Comparison of ENCODE assay signal across 8 cellular contexts in the genomic region with DNA sequence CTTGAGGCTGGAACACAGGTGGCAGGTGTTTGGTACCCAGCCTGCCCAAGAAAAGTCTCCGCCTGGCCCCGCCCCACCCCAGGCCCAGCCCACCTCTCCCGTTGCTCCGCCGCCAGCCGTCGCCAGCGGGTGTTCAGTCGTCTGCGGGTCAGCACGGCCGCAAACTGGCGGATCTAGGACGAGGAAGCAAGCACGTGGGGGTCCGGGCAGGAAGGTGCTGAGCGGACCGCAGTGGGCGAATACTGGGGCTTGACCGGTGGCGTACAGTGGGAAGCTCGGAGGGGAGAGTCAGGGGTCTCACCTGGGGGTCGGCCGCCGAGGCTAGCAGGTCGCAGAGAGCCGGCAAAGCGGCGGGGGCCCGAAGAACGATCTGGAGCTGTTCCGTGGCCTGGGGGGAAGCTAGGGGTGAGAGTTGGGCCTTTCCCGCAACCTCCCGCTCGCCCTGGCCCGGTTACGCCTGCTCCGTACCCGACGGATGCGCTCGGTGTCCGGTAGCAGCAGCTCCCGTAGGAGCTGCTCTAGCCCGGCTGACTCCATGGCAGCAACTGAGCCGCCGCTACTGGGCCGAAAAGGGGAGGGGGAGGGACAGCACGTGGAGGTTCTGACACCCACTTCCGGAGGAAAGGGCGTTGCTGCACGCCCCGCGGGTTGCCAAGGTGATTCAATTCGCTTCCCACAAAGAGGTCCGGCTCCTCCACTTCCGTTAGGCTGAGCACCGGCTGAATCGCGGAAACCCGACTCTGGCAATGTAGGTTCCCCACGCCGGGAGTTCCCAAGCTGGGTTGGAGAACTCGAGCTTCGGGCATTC. TPM values are rescaled to one million over a fixed set of nuclear protein-coding genes. Genes with fewer than 3 reads are reported as not detected.
A peak's percentile ranks its signal among the peaks of the same experiment; 100 is the strongest.
DNase-seq lines count a peak whose midpoint lies in the region; ATAC-seq and TF ChIP-seq lines count a peak whose summit lies in the region.

A gene with protein sequence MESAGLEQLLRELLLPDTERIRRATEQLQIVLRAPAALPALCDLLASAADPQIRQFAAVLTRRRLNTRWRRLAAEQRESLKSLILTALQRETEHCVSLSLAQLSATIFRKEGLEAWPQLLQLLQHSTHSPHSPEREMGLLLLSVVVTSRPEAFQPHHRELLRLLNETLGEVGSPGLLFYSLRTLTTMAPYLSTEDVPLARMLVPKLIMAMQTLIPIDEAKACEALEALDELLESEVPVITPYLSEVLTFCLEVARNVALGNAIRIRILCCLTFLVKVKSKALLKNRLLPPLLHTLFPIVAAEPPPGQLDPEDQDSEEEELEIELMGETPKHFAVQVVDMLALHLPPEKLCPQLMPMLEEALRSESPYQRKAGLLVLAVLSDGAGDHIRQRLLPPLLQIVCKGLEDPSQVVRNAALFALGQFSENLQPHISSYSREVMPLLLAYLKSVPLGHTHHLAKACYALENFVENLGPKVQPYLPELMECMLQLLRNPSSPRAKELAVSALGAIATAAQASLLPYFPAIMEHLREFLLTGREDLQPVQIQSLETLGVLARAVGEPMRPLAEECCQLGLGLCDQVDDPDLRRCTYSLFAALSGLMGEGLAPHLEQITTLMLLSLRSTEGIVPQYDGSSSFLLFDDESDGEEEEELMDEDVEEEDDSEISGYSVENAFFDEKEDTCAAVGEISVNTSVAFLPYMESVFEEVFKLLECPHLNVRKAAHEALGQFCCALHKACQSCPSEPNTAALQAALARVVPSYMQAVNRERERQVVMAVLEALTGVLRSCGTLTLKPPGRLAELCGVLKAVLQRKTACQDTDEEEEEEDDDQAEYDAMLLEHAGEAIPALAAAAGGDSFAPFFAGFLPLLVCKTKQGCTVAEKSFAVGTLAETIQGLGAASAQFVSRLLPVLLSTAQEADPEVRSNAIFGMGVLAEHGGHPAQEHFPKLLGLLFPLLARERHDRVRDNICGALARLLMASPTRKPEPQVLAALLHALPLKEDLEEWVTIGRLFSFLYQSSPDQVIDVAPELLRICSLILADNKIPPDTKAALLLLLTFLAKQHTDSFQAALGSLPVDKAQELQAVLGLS (minus strand): TSS at position 566 of the 808 bp plus-strand sequence. CDS start 29 bp downstream, at position 537.

- H3K9me3 ChIP-seq in SU-DHL-6 (ENCODE audit: insufficient read depth, low read length) = no peaks in the 10 kb centered on the region
- H3K9me3 ChIP-seq in ovary = no peaks in the 10 kb centered on the region
- no peaks in the 10 kb centered on the region for H3K9me3 ChIP-seq in thymus (ENCODE audit: control insufficient read depth)

- peak; percentile 93 for ATAC-seq in HG02759 (IDR thresholded peaks at IDR 0.05; ENCODE audit: unreplicated experiment)
- peak; percentile 85 for ATAC-seq in activated naive CD8-positive, alpha-beta T cell treated with anti-CD3 and anti-CD28 coated beads, Interleukin-2, amount 10 ng/mL, durations not matched to agents 7 days and 5 days (ENCODE audit: low read depth)
- peak; percentile 96 for ATAC-seq in Right ventricle myocardium inferior

- peak within 1 kb of the TSS; percentile 56 for H2AFZ ChIP-seq in SU-DHL-6 (ENCODE audit: low read depth, low read length, severe bottlenecking)

- H3K36me3 Mint-ChIP-seq in activated naive CD8-positive, alpha-beta T cell treated with anti-CD3 and anti-CD28 coated beads, Interleukin-2, amount 10 ng/mL, durations not matched to agents 7 days and 5 days = peaks cover 20% of the 10 kb centered on the region

- H3F3A ChIP-seq in SU-DHL-6 (ENCODE audit: insufficient read depth) = peaks cover 14% of the 10 kb centered on the region

- H3K27me3 Mint-ChIP-seq in activated naive CD8-positive, alpha-beta T cell treated with anti-CD3 and anti-CD28 coated beads, Interleukin-2, amount 10 ng/mL, durations not matched to agents 7 days and 5 days = no peaks in the 10 kb centered on the region

- peak; percentile 99 for DNase-seq in GM12865 (ENCODE audit: low read depth)
- DNase-seq in NCI-H1417 (lab: John Stamatoyannopoulos, UW) = peak; percentile 96 to 99 (median 98)
- DNase-seq in activated naive CD8-positive, alpha-beta T cell treated with anti-CD3 and anti-CD28 coated beads, Interleukin-2, amount 10 ng/mL, durations not matched to agents 7 days and 5 days = peak; percentile 87
- DNase-seq in Right ventricle myocardium inferior (ENCODE audit: missing footprints) = peak; percentile 95
- DNase-seq in ovary = peak; percentile 95 to 97 (median 96)

- H3K27ac Mint-ChIP-seq in activated naive CD8-positive, alpha-beta T cell treated with anti-CD3 and anti-CD28 coated beads, Interleukin-2, amount 10 ng/mL, durations not matched to agents 7 days and 5 days = peak within 1 kb of the TSS; percentile 69

- H3K4me3 ChIP-seq in GM12865 (ENCODE audit: low read depth, low read length) (peak within 1 kb of the TSS; percentile 64), SU-DHL-6 (ENCODE audit: insufficient read depth, low read length, poor library complexity, severe bottlenecking) (peak within 1 kb of the TSS; percentile 81), ovary (peak within 1 kb of the TSS; percentile 45), thymus (ENCODE audit: low read length) (peak within 1 kb of the TSS; percentile 60)

- H3K9me3 Mint-ChIP-seq in activated naive CD8-positive, alpha-beta T cell treated with anti-CD3 and anti-CD28 coated beads, Interleukin-2, amount 10 ng/mL, durations not matched to agents 7 days and 5 days = no peaks in the 10 kb centered on the region

- intact Hi-C loops in Right ventricle myocardium inferior (cut with DNase I) (loop anchor here (2.0 to 5.0 kb wide), 3 partner anchors 41 to 109 kb away; partner anchors contain the start of genes DHRS1, NOP9, PSME2 and RNF31), ovary (cut with DNase I) (no loop called here)

- no peak for TF ChIP-seq EP300 in ovary (IDR thresholded peaks at IDR 0.05)

- H3K79me2 ChIP-seq in SU-DHL-6 (ENCODE audit: insufficient read depth, low read length) = no peaks in the 10 kb centered on the region

- no peaks in the 10 kb centered on the region for H3K36me3 ChIP-seq in SU-DHL-6 (ENCODE audit: low read length)
- H3K36me3 ChIP-seq in ovary = no peaks in the 10 kb centered on the region
- H3K36me3 ChIP-seq in thymus (ENCODE audit: control insufficient read depth, insufficient read depth) = peaks cover 40% of the 10 kb centered on the region

- 0 to 1% (median 0%) methylated on average over 48 to 65 of the region's 65 CpGs for WGBS in ovary, 3 donors
- under 1% methylated on average over 65 of the region's 65 CpGs for WGBS in thymus

- peaks cover 28% of the 10 kb centered on the region for H3K4me1 Mint-ChIP-seq in activated naive CD8-positive, alpha-beta T cell treated with anti-CD3 and anti-CD28 coated beads, Interleukin-2, amount 10 ng/mL, durations not matched to agents 7 days and 5 days

- H3K9me2 ChIP-seq in SU-DHL-6 (replicated peaks; ENCODE audit: insufficient read depth, low read length) = no peaks in the 10 kb centered on the region

- TF ChIP-seq CTCF in GM12865 (IDR thresholded peaks at IDR 0.05; ENCODE audit: insufficient read depth, low read depth, low read length, missing control alignments) (no peak), SU-DHL-6 (IDR thresholded peaks at IDR 0.05; ENCODE audit: insufficient read depth, low read length, poor library complexity, severe bottlenecking) (no peak), ovary (IDR thresholded peaks at IDR 0.05) (no peak)

- H3K27me3 ChIP-seq in SU-DHL-6 (ENCODE audit: low read length) (no peaks in the 10 kb centered on the region), ovary (no peaks in the 10 kb centered on the region), thymus (ENCODE audit: control insufficient read depth, insufficient read depth) (no peaks in the 10 kb centered on the region)

- peak within 1 kb of the TSS; percentile 72 for H3K9ac ChIP-seq in SU-DHL-6 (ENCODE audit: low read length)

- no peaks in the 10 kb centered on the region for H4K20me1 ChIP-seq in SU-DHL-6 (ENCODE audit: low read depth, low read length)

- POLR2A ChIA-PET in activated naive CD8-positive, alpha-beta T cell treated with anti-CD3 and anti-CD28 coated beads, Interleukin-2, amount 10 ng/mL, durations not matched to agents 7 days and 5 days (lab: Charles Lee) = interaction anchor here (0.5 to 5.2 kb wide), 17 partner anchors 9 to 140 kb away, joined by 3 to 37 read pairs (median 6); partner anchors contain the start of genes CHMP4A, DCAF11, GMPR2 and IRF9

- H3K27ac ChIP-seq in SU-DHL-6 (ENCODE audit: low read depth, low read length) (peak within 1 kb of the TSS; percentile 63), ovary (no peak within 1 kb of the TSS), thymus (ENCODE audit: low read depth) (peak within 1 kb of the TSS; percentile 43)

- peak; percentile 40 for TF ChIP-seq POLR2A in ovary (IDR thresholded peaks at IDR 0.05)

- peak within 1 kb of the TSS; percentile 85 for H3K4me3 Mint-ChIP-seq in activated naive CD8-positive, alpha-beta T cell treated with anti-CD3 and anti-CD28 coated beads, Interleukin-2, amount 10 ng/mL, durations not matched to agents 7 days and 5 days

- H3K4me1 ChIP-seq in ovary (ENCODE audit: insufficient read depth) (peaks cover 2% of the 10 kb centered on the region), thymus (ENCODE audit: control insufficient read depth, insufficient read depth, low read length) (peaks cover 10% of the 10 kb centered on the region)

- peak within 1 kb of the TSS; percentile 71 for H3K4me2 ChIP-seq in SU-DHL-6 (ENCODE audit: low read depth, low read length, poor library complexity, severe bottlenecking)

RNA-seq across cellular contexts. Expression of the gene that starts here (rescaled TPM):
- total RNA-seq in activated naive CD8-positive, alpha-beta T cell treated with anti-CD3 and anti-CD28 coated beads, Interleukin-2, amount 10 ng/mL, durations not matched to agents 7 days and 5 days = 10 to 100 TPM; 32.2 to 33.0 TPM
- total RNA-seq in Right ventricle myocardium inferior (10.5 TPM), ovary (10 to 100 TPM; 12.3 to 50.9 (median 34.0) TPM)
- polyA plus RNA-seq in ovary (10 to 100 TPM in 1 of 2 donors, 1 to 10 TPM in 1; 5.6 to 11.3 TPM), thymus (12.1 TPM)

Comparison
In these comparisons a context has a peak if more than half of its experiments do, and no peak if none do; other contexts are left out.
1. H3K27ac ChIP-seq: peak in SU-DHL-6 (single experiment) and thymus (single experiment); none in ovary (0 of 2).
2. Peak in every context shown above with its lines, with median percentiles within 50 percentile points of each other: DNase-seq, H3K4me3 ChIP-seq and ATAC-seq.